ENCODE assay signal across 1 cellular context in the genomic region with DNA sequence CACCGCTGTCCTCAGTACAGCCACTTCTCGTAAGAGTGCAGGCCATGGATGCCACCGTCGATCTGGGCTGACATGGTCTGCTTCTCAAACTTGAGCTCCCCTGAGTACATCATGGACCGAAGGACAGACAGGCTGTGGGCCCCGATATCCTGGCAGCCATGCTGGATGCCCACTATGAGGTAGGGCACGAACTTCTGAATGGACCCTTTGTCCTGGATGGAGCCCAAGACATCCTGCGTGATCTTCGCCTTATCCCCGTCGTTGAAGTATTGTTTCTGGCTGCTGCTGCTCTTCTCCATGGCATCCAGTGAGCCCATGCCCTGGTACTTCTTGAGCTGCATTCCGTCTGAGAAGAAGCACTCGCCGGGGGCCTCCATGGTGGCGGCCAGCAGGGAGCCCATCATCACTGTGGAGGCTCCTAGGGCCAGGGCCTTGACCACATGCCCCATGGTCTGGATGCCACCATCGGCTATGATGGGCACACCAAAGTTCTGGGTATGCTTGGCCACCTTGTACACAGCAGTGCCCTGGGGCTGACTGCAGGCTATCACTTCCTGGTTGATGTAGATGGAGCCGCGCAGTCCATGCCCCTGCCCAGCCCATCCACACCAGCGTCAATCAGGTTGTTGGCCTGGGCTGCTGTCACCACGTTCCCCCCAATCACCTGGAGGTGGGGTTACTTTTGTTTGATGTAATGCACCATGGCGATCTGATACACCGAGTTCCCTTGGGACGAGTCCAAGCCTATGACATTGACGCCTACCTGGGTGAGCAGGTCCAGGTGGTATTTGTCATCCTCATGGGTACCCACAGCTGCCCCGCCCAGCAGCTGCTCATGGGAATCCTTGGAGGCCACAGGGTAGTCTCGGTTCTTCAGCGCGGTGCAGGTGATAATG.
TF ChIP-seq lines count a peak whose summit lies in the region.

No MANE protein-coding gene starts in this region.

TF ChIP-seq in A549, 52 proteins besides CTCF, POLR2A, EP300 and RAD21 (continued from another document):
- TF ChIP-seq, protein P1, sequence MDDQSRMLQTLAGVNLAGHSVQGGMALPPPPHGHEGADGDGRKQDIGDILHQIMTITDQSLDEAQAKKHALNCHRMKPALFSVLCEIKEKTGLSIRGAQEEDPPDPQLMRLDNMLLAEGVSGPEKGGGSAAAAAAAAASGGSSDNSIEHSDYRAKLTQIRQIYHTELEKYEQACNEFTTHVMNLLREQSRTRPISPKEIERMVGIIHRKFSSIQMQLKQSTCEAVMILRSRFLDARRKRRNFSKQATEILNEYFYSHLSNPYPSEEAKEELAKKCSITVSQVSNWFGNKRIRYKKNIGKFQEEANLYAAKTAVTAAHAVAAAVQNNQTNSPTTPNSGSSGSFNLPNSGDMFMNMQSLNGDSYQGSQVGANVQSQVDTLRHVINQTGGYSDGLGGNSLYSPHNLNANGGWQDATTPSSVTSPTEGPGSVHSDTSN (IDR thresholded peaks at IDR 0.05) = no peak
- no peak for TF ChIP-seq RCOR1 (IDR thresholded peaks at IDR 0.05; ENCODE audit: low read depth, low read length)
- TF ChIP-seq FOXS1 (CRISPR knock-in tag; IDR thresholded peaks at IDR 0.05) = no peak
- no peak for TF ChIP-seq MAFK (IDR thresholded peaks at IDR 0.05; ENCODE audit: partially characterized antibody)
- TF ChIP-seq ELK1 (IDR thresholded peaks at IDR 0.05; ENCODE audit: low read depth, low read length) = no peak
- TF ChIP-seq EHF (CRISPR knock-in tag; IDR thresholded peaks at IDR 0.05) = no peak
- no peak for TF ChIP-seq HOXB5 (CRISPR knock-in tag; IDR thresholded peaks at IDR 0.05)
- no peak for TF ChIP-seq MYC (IDR thresholded peaks at IDR 0.05; ENCODE audit: borderline replicate concordance, low read length)
- TF ChIP-seq REST (IDR thresholded peaks at IDR 0.05) = no peak
- TF ChIP-seq, protein P2, sequence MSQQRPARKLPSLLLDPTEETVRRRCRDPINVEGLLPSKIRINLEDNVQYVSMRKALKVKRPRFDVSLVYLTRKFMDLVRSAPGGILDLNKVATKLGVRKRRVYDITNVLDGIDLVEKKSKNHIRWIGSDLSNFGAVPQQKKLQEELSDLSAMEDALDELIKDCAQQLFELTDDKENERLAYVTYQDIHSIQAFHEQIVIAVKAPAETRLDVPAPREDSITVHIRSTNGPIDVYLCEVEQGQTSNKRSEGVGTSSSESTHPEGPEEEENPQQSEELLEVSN (IDR thresholded peaks at IDR 0.05; ENCODE audit: borderline replicate concordance, low read depth) = no peak
- TF ChIP-seq ZSCAN20 (CRISPR knock-in tag; IDR thresholded peaks at IDR 0.05) = no peak
- TF ChIP-seq JUN (IDR thresholded peaks at IDR 0.05) = no peak
- no peak for TF ChIP-seq BCL3 (IDR thresholded peaks at IDR 0.05)
